19 cellular contexts compared by ENCODE assay signal in the genomic region with DNA sequence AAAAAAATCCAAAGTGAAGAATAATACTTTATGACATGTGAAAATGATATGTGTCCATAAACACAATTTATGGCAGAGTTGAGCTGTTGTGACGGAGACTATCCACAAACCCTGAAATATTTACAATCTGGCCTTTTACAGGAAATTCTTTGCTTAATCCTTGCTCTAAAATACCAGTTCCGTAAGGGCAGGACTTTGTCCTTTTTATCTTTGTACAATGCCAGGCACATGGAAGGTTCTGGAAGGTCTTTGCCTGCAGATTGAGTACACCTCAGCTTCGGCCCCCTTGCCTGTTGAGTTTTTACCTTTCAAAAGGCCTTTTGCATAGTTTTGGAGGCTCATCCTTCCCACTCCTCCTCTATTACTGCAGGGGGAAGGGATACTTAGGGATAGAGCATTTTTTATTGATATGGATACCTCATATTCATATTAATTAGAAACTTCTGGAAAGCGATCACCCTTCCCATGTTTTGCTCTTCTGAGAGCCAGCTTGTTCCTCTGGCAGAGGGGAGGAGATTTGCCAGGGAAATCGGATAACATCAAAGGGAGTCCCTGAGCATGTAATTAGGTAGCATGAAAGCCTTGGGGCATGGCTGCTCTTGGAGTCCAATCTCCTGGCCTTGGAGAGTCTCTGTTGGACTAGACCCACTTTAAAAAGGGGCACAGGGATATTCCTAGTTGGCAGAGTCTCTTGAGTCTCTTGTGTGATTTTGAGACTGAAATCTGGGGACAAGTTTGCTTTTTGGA.
DNase-seq lines count a peak whose midpoint lies in the region; ATAC-seq and TF ChIP-seq lines count a peak whose summit lies in the region.
"Had no signal": no experiment of that assay in that cellular context is flagged by ENCODE, and none has a peak within 500 bp of the region (broad histone marks: within the 10 kb centered on the region; RNA-seq: fewer than 3 reads in every experiment).

No MANE protein-coding gene starts in this region.

- no peaks in the 10 kb centered on the region for H3K9me2 ChIP-seq in SK-N-SH

- intact Hi-C loops in A673 (cut with micrococcal nuclease; ENCODE audit: unreplicated experiment): no loop called here
- intact Hi-C loops in spleen (cut with DNase I; ENCODE audit: low total_unique reads): no loop called here

- H3K4me3 ChIP-seq in SK-N-SH (ENCODE audit: low read depth in 2 of 2, low read length in 1 of 2) (no peak overlapping the region), A673 (ENCODE audit: low read depth, low read length, poor library complexity, severe bottlenecking) (no peak overlapping the region), spleen (no peak overlapping the region)

- DNase-seq in SK-N-SH (peak; percentile 27), ELF-1 (ENCODE audit: low read depth, low spot score) (peak; percentile 52), RPMI7951 (ENCODE audit: low read depth) (peak; percentile 8), left kidney (ENCODE audit: low read depth, low spot score) (peak; percentile 72), A673 (ENCODE audit: low spot score) (no peak), mucosa of gallbladder (ENCODE audit: low spot score) (no peak), spleen (no peak)
- DNase-seq: 8988T; Caco-2; CD4-positive, alpha-beta T cell; DMS153; DMS79; GOT3; H7; HFFc6; KG1 had no signal

- H3K9ac ChIP-seq in SK-N-SH: no peak overlapping the region

- H3K79me2 ChIP-seq in SK-N-SH (ENCODE audit: insufficient read depth): no peaks in the 10 kb centered on the region

- POLR2A ChIA-PET in SK-N-SH (lab: Yijun Ruan, JAX) (no interaction called here), A673 (lab: Charles Lee; ENCODE audit: low non-redundant PET) (no interaction called here)

- no peak for TF ChIP-seq POLR2A in spleen (IDR thresholded peaks at IDR 0.05)

- H3K27me3 ChIP-seq in SK-N-SH (ENCODE audit: insufficient read depth) (peaks cover 12% of the 10 kb centered on the region; the same call in 1 of the 2 replicates), A673 (replicated peaks; ENCODE audit: insufficient read depth, low read depth, low read length, poor library complexity) (peaks cover 53% of the 10 kb centered on the region), spleen (replicated peaks in 1 of 7) (peaks cover 0 to 34% (median 0%) of the 10 kb centered on the region in 7 donors)

- TF ChIP-seq RAD21 in SK-N-SH (IDR thresholded peaks at IDR 0.05; ENCODE audit: low read length): no peak

- no peak for TF ChIP-seq EP300 in SK-N-SH (IDR thresholded peaks at IDR 0.05; ENCODE audit: borderline replicate concordance in 1 of 2, low read depth in 1 of 2, low read length in 1 of 2)

- H3F3A ChIP-seq in SK-N-SH (replicated peaks; ENCODE audit: insufficient read depth): no peaks in the 10 kb centered on the region

- no peak overlapping the region for H2AFZ ChIP-seq in SK-N-SH (ENCODE audit: low read depth)

- H3K36me3 ChIP-seq in SK-N-SH (replicated peaks in 1 of 2; ENCODE audit: control insufficient read depth in 1 of 2, insufficient read depth in 2 of 2, low read length in 1 of 2): no peaks in the 10 kb centered on the region
- H3K36me3 ChIP-seq in A673 (ENCODE audit: insufficient read depth, low read length, poor library complexity, severe bottlenecking): no peaks in the 10 kb centered on the region
- no peaks in the 10 kb centered on the region for H3K36me3 ChIP-seq in spleen

- H3K27ac ChIP-seq in SK-N-SH (ENCODE audit: low read depth in 2 of 2, low read length in 1 of 2) (no peak overlapping the region), A673 (ENCODE audit: low read depth, low read length, poor library complexity, severe bottlenecking) (no peak overlapping the region), spleen (no peak overlapping the region)
- H3K27ac ChIP-seq: C4-2B had no signal

- H3K4me1 ChIP-seq in SK-N-SH (ENCODE audit: control insufficient read depth in 1 of 2, insufficient read depth in 2 of 2, low read depth in 1 of 2, low read length in 1 of 2) (no peaks in the 10 kb centered on the region; a peak in 1 of 4 replicates), A673 (ENCODE audit: insufficient read depth, low read length, poor library complexity, severe bottlenecking) (no peaks in the 10 kb centered on the region), spleen (no peaks in the 10 kb centered on the region)

- BruUV-seq in A673 (replicated peaks; lab: Mats Ljungman, UMichigan): no TSS peak

- H4K20me1 ChIP-seq in SK-N-SH (ENCODE audit: insufficient read depth): no peaks in the 10 kb centered on the region

- no peaks in the 10 kb centered on the region for H3K9me3 ChIP-seq in SK-N-SH
- no peaks in the 10 kb centered on the region for H3K9me3 ChIP-seq in A673 (ENCODE audit: low read depth, low read length, poor library complexity, severe bottlenecking)
- no peaks in the 10 kb centered on the region for H3K9me3 ChIP-seq in spleen
- H3K9me3 ChIP-seq: Caco-2 had no signal

- 7% methylated on average over 5 of the region's 5 CpGs for WGBS in SK-N-SH (ENCODE audit: low lambda C conversion rate)
- WGBS in spleen, 5 donors: 73 to 85% (median 80%) methylated on average over 5 of the region's 5 CpGs

- ATAC-seq in SK-N-SH treated with all-trans-retinoic acid at 6 μM for 48 hours: no peak
- ATAC-seq: HCT116 had no signal

- CTCF ChIA-PET in SK-N-SH (lab: Yijun Ruan, JAX) (interaction anchor here (0.9 to 4.7 kb wide), 3 partner anchors 12 to 428 kb away, joined by 3 to 52 read pairs (median 25); no protein-coding TSS in a partner anchor), A673 (lab: Charles Lee) (no interaction called here)

- H3K4me2 ChIP-seq in SK-N-SH: no peak overlapping the region

- TF ChIP-seq CTCF in SK-N-SH (IDR thresholded peaks at IDR 0.05) (no peak), A673 (conservative IDR thresholded peaks at IDR 0.05; ENCODE audit: low read depth, low read length) (no peak), spleen (IDR thresholded peaks at IDR 0.05 in 8 of 11, conservative IDR thresholded peaks at IDR 0.05 in 3 of 11) (no peak)

TF ChIP-seq in SK-N-SH, 30 proteins besides CTCF, POLR2A, EP300 and RAD21:
- TF ChIP-seq, protein P1, sequence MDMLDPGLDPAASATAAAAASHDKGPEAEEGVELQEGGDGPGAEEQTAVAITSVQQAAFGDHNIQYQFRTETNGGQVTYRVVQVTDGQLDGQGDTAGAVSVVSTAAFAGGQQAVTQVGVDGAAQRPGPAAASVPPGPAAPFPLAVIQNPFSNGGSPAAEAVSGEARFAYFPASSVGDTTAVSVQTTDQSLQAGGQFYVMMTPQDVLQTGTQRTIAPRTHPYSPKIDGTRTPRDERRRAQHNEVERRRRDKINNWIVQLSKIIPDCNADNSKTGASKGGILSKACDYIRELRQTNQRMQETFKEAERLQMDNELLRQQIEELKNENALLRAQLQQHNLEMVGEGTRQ (IDR thresholded peaks at IDR 0.05; ENCODE audit: borderline replicate concordance, low read depth, low read length): no peak
- TF ChIP-seq, protein P2, sequence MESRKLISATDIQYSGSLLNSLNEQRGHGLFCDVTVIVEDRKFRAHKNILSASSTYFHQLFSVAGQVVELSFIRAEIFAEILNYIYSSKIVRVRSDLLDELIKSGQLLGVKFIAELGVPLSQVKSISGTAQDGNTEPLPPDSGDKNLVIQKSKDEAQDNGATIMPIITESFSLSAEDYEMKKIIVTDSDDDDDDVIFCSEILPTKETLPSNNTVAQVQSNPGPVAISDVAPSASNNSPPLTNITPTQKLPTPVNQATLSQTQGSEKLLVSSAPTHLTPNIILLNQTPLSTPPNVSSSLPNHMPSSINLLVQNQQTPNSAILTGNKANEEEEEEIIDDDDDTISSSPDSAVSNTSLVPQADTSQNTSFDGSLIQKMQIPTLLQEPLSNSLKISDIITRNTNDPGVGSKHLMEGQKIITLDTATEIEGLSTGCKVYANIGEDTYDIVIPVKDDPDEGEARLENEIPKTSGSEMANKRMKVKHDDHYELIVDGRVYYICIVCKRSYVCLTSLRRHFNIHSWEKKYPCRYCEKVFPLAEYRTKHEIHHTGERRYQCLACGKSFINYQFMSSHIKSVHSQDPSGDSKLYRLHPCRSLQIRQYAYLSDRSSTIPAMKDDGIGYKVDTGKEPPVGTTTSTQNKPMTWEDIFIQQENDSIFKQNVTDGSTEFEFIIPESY (IDR thresholded peaks at IDR 0.05; ENCODE audit: borderline replicate concordance, low read depth): no peak

TF ChIP-seq in SK-N-SH treated with all-trans-retinoic acid at 6 μM for 48 hours, 23 proteins besides CTCF, POLR2A, EP300 and RAD21:
- TF ChIP-seq GLIS3 (CRISPR knock-in tag; IDR thresholded peaks at IDR 0.05) (no peak), ISL1 (CRISPR knock-in tag; IDR thresholded peaks at IDR 0.05) (no peak), ZC3H10 (CRISPR knock-in tag; IDR thresholded peaks at IDR 0.05) (no peak), ZNF8 (CRISPR knock-in tag; IDR thresholded peaks at IDR 0.05) (no peak)
- TF ChIP-seq, protein P3, sequence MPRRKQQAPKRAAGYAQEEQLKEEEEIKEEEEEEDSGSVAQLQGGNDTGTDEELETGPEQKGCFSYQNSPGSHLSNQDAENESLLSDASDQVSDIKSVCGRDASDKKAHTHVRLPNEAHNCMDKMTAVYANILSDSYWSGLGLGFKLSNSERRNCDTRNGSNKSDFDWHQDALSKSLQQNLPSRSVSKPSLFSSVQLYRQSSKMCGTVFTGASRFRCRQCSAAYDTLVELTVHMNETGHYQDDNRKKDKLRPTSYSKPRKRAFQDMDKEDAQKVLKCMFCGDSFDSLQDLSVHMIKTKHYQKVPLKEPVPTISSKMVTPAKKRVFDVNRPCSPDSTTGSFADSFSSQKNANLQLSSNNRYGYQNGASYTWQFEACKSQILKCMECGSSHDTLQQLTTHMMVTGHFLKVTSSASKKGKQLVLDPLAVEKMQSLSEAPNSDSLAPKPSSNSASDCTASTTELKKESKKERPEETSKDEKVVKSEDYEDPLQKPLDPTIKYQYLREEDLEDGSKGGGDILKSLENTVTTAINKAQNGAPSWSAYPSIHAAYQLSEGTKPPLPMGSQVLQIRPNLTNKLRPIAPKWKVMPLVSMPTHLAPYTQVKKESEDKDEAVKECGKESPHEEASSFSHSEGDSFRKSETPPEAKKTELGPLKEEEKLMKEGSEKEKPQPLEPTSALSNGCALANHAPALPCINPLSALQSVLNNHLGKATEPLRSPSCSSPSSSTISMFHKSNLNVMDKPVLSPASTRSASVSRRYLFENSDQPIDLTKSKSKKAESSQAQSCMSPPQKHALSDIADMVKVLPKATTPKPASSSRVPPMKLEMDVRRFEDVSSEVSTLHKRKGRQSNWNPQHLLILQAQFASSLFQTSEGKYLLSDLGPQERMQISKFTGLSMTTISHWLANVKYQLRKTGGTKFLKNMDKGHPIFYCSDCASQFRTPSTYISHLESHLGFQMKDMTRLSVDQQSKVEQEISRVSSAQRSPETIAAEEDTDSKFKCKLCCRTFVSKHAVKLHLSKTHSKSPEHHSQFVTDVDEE (CRISPR knock-in tag; IDR thresholded peaks at IDR 0.05): no peak

Comparison
In these comparisons a context has a peak if more than half of its experiments do, and no peak if none do; other contexts are left out.
1. DNase-seq: peak in SK-N-SH (single experiment), ELF-1 (single experiment), RPMI7951 (single experiment) and left kidney (single experiment); none in A673 (single experiment), mucosa of gallbladder (single experiment) and spleen (single experiment).